Comparison of ENCODE assay signal across 19 cellular contexts in genomic region chr20:4122931-4123330, GRCh38.
"Had no signal": no experiment of that assay in that cellular context is flagged by ENCODE, and none has a peak within 500 bp of the region (broad histone marks: within the 10 kb centered on the region; RNA-seq: fewer than 3 reads in every experiment).

No MANE protein-coding gene starts in this region.

- H3K9ac ChIP-seq: SK-N-SH had no signal

- ATAC-seq: HepG2, Panc1, PC-3 had no signal

- H3K4me2 ChIP-seq: SK-N-SH had no signal

- H3K9me3 ChIP-seq: MG63, SK-N-SH had no signal

- H3K27ac ChIP-seq: RWPE1 had no signal

- H3K4me3 ChIP-seq: MG63 had no signal

- H3K27me3 ChIP-seq: MG63 had no signal

- DNase-seq: IMR-90, Karpas-422, KG1, MG63, NCI-H1105, NCI-H1436 treated with DMSO at 0.1 percent for 48 hours, NCI-H1694 treated with DMSO at 0.1 percent for 48 hours, NCI-H1930, NCI-H2081, NCI-H2107, NCI-H2227 treated with DMSO at 0.1 percent for 48 hours, NCI-H69, NCI-H774, PC-3, SHP77, SK-N-SH had no signal

- H3K36me3 ChIP-seq: MG63 had no signal
